In the genomic region with DNA sequence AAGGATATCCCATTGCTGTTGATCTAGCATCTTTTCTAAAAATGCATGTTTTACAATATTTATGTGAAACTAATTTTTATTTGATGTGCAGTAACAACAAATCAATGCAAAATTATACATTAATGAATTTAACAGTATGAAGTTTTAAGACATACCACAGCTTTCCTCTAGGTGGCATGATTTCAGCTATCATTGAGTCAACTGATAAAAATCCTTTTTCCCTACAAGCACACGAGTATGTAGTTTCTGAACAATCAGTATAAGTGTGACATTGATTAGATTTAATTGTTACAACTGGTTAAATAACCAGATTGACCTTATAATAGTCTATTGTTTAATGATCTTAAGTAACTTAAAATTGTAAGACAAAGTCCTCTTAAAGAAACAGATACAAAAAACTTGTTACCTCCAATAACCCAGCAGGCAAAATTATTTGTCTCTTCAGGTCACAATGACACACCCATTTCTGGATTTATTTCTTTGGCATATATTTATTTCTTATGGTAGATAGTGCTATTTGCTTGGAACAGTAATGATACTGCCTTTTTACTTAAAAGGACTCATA, we compare ENCODE assay signal across 8 cellular contexts. TPM values are rescaled to one million over a fixed set of nuclear protein-coding genes. Genes with fewer than 3 reads are reported as not detected.
DNase-seq lines count a peak whose midpoint lies in the region; ATAC-seq, FAIRE-seq and TF ChIP-seq lines count a peak whose summit lies in the region.

No MANE protein-coding gene starts in this region.

- H2AFZ ChIP-seq in GM12878 (ENCODE audit: control insufficient read depth, low read depth, low read length) = no peak overlapping the region

- H3K4me3 ChIP-seq in GM06990 (replicated peaks; ENCODE audit: low read depth, low read length) (no peak overlapping the region), NB4 (ENCODE audit: low read depth, low read length) (no peak overlapping the region), GM12878 (no peak overlapping the region)

- H3K9ac ChIP-seq in GM12878 (ENCODE audit: control insufficient read depth, insufficient read depth, low read length) = no peak overlapping the region

- TF ChIP-seq CTCF in GM06990 (IDR thresholded peaks at IDR 0.05; ENCODE audit: insufficient read depth, low read length, poor library complexity, severe bottlenecking) (peak; percentile 56), NB4 (IDR thresholded peaks at IDR 0.05; ENCODE audit: low read depth, low read length) (peak; percentile 50), GM12878 (IDR thresholded peaks at IDR 0.05 in 2 of 3, conservative IDR thresholded peaks at IDR 0.05 in 1 of 3; ENCODE audit: control insufficient read depth in 2 of 3, extremely low read depth in 1 of 3, insufficient read depth in 1 of 3, low read depth in 3 of 3, low read length in 3 of 3) (peak; percentile 58 to 65 (median 58))

- no peaks in the 10 kb centered on the region for H3K9me3 ChIP-seq in GM12878 (replicated peaks; ENCODE audit: control insufficient read depth, insufficient read depth, low read length)

- CTCF ChIA-PET in GM12878 (lab: Yijun Ruan, JAX) = interaction anchor here (0.9 to 2.8 kb wide), 17 partner anchors 9 to 1473 kb away, joined by 3 to 12 read pairs (median 5); no protein-coding TSS in a partner anchor

- RAD21 ChIA-PET in GM12878 (lab: Charles Lee; ENCODE audit: unreplicated experiment) = interaction anchor here (0.9 to 1.9 kb wide), 4 partner anchors 10 to 1474 kb away, joined by 3 to 9 read pairs (median 4); no protein-coding TSS in a partner anchor

- H3K4me2 ChIP-seq in GM12878 (ENCODE audit: control insufficient read depth, insufficient read depth) = no peak overlapping the region

- in situ Hi-C loops in GM12878 (cut with MboI) = no loop called here

- no TSS peak for BruUV-seq in GM12878 (replicated peaks; lab: Mats Ljungman, UMichigan)

- TF ChIP-seq POLR2A in NB4 (IDR thresholded peaks at IDR 0.05; ENCODE audit: extremely low read depth, insufficient read length) (no peak), GM12878 (IDR thresholded peaks at IDR 0.05; ENCODE audit: low read depth, low read length) (no peak)

- DNase-seq in GM06990 (ENCODE audit: extremely low read depth, insufficient read length) (no peak), NB4 (ENCODE audit: low read depth) (peak; percentile 40), GM12878 (ENCODE audit: low read depth, low spot score) (no peak), myocyte (ENCODE audit: low read depth) (peak; percentile 53), ecto neural progenitor cell (ENCODE audit: low spot score) (no peak), posterior cingulate gyrus (no peak), DMS79 treated with DMSO at 0.1 percent for 48 hours (lab: John Stamatoyannopoulos, UW) (no peak)

- H4K20me1 ChIP-seq in GM12878 (ENCODE audit: control insufficient read depth, insufficient read depth) = no peaks in the 10 kb centered on the region

- WGBS in GM12878 (ENCODE audit: insufficient coverage, insufficient replicate concordance, low lambda C conversion rate, missing lambda C conversion rate) = 4% methylated on average over 1 of the region's 1 CpG

- no peak overlapping the region for H3K27ac ChIP-seq in GM12878 (ENCODE audit: control insufficient read depth, insufficient read depth)

- peak; percentile 74 for ATAC-seq in GM21723 (IDR thresholded peaks at IDR 0.05; ENCODE audit: unreplicated experiment)
- peak; percentile 69 for ATAC-seq in GM12878

- POLR2A ChIA-PET in GM12878 (lab: Charles Lee) = no interaction called here

- no peak for TF ChIP-seq EP300 in GM12878 (IDR thresholded peaks at IDR 0.05; ENCODE audit: borderline replicate concordance in 1 of 2, control insufficient read depth in 1 of 2, low read depth in 2 of 2, low read length in 2 of 2)

- no peaks in the 10 kb centered on the region for H3K27me3 ChIP-seq in GM06990 (replicated peaks; ENCODE audit: control insufficient read depth, insufficient read depth, low read length)
- no peaks in the 10 kb centered on the region for H3K27me3 ChIP-seq in GM12878 (replicated peaks in 1 of 2; ENCODE audit: control insufficient read depth in 2 of 2, insufficient read depth in 2 of 2, low read length in 1 of 2)

- FAIRE-seq in GM12878 (lab: Jason Lieb, UNC) = peak; percentile 84

- no peaks in the 10 kb centered on the region for H3K79me2 ChIP-seq in GM12878 (ENCODE audit: control insufficient read depth, insufficient read depth, low read length)

- SMC1A ChIA-PET in GM12878 (lab: Charles Lee; ENCODE audit: uncharacterized antibody, unreplicated experiment) = interaction anchor here (0.6 to 1.3 kb wide), 4 partner anchors 32 to 1047 kb away, joined by 3 read pairs; no protein-coding TSS in a partner anchor

- H3K36me3 ChIP-seq in GM06990 (ENCODE audit: control insufficient read depth, insufficient read depth, low read length) (no peaks in the 10 kb centered on the region), GM12878 (ENCODE audit: control insufficient read depth in 2 of 2, insufficient read depth in 2 of 2, low read length in 1 of 2) (no peaks in the 10 kb centered on the region)

- TF ChIP-seq RAD21 in GM12878 (IDR thresholded peaks at IDR 0.05; ENCODE audit: insufficient read depth, low read depth, low read length) = peak; percentile 58

- no peaks in the 10 kb centered on the region for H3K4me1 ChIP-seq in GM12878 (ENCODE audit: control insufficient read depth, insufficient read depth, low read length)

- intact Hi-C loops in GM12878 (cut with micrococcal nuclease; ENCODE audit: unreplicated experiment) = loop anchor here (1.0 to 10.0 kb wide), 4 partner anchors 181 to 1473 kb away; no protein-coding TSS in a partner anchor
- intact Hi-C loops in posterior cingulate gyrus (cut with DNase I) = loop anchor here (2.0 to 10.0 kb wide), 3 partner anchors 178 to 1473 kb away; no protein-coding TSS in a partner anchor

TF ChIP-seq in GM12878, 131 proteins besides CTCF, POLR2A, EP300 and RAD21:
- peak; percentile 64 for TF ChIP-seq SMC3 (IDR thresholded peaks at IDR 0.05; ENCODE audit: borderline replicate concordance, low read length)
- TF ChIP-seq, protein P1, sequence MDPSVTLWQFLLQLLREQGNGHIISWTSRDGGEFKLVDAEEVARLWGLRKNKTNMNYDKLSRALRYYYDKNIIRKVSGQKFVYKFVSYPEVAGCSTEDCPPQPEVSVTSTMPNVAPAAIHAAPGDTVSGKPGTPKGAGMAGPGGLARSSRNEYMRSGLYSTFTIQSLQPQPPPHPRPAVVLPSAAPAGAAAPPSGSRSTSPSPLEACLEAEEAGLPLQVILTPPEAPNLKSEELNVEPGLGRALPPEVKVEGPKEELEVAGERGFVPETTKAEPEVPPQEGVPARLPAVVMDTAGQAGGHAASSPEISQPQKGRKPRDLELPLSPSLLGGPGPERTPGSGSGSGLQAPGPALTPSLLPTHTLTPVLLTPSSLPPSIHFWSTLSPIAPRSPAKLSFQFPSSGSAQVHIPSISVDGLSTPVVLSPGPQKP (IDR thresholded peaks at IDR 0.05; ENCODE audit: low read depth, low read length) = no peak

RNA-seq across cellular contexts. Expression of a gene that starts 5.8 kb away (rescaled TPM):
- not detected in 2 replicates for total RNA-seq in GM12878 (2013; cell fraction: nucleolus; rRNA removed)
- total RNA-seq in GM12878 (2014; rRNA removed) (0.16 TPM in 1 of 2 replicates, not detected in the other), GM12878 (2014; rRNA removed; fragmentation: Illumina TruSeq; extraction: Trizol) (0.04 and 0.18 TPM in 2 replicates), GM12878 (2021) (0.35 TPM in 1 of 2 replicates, not detected in the other), myocyte (18.4 and 20.8 TPM in 2 replicates)
- polyA plus RNA-seq in GM12878 (2011; ENCODE audit: low read depth) = not detected
- polyA plus RNA-seq in GM12878 (2011; rRNA removed) (0.03 TPM in 2 replicates), GM12878 (2014; fragmentation: Illumina TruSeq; extraction: Trizol) (0.03 TPM in 1 of 2 replicates, not detected in the other), GM12878 (2014; fragmentation: Nextera tagmentation; extraction: Ambion mirVana) (not detected), GM12878 (2014; rRNA removed) (not detected in 2 replicates), GM12878 (2016; fragmentation: Nextera tagmentation; extraction: Ambion mirVana) (under 1 TPM in 1 of 2 experiments, not detected in 1; 0.11 TPM)
- not detected in 2 replicates for polyA plus RNA-seq in GM12878 (2011; cell fraction: cytosol; rRNA removed)
- polyA plus RNA-seq in GM12878 (2011; cell fraction: nucleus; rRNA removed) = 0.03 and 0.04 TPM in 2 replicates
- polyA plus RNA-seq in GM12878 (2012) = not detected in 2 replicates
- polyA minus RNA-seq in GM12878 (2011; rRNA and poly(A)+ RNA removed) = not detected in 2 replicates
- not detected in 2 replicates for polyA minus RNA-seq in GM12878 (2011; cell fraction: cytosol; rRNA and poly(A)+ RNA removed)
- polyA minus RNA-seq in GM12878 (2011; cell fraction: nucleus; rRNA and poly(A)+ RNA removed) = under 0.01 and 0.29 TPM in 2 replicates
- polyA plus RNA-seq in myocyte (2012) = 51.5 TPM

RNA-seq across cellular contexts. Expression of a gene that starts 54.3 kb away (rescaled TPM):
- total RNA-seq in GM12878 (2013; cell fraction: nucleolus; rRNA removed) = 21.2 and 32.4 TPM in 2 replicates
- total RNA-seq in GM12878 (2014; rRNA removed) (6.4 and 8.6 TPM in 2 replicates), GM12878 (2014; rRNA removed; fragmentation: Illumina TruSeq; extraction: Trizol) (17.1 and 18.4 TPM in 2 replicates), GM12878 (2021) (21.0 and 21.2 TPM in 2 replicates), myocyte (15.1 TPM in 2 replicates)
- polyA plus RNA-seq in GM12878 (2011; ENCODE audit: low read depth) = 2.2 TPM
- polyA plus RNA-seq in GM12878 (2011; rRNA removed) (9.8 and 11.3 TPM in 2 replicates), GM12878 (2014; fragmentation: Illumina TruSeq; extraction: Trizol) (13.0 and 20.2 TPM in 2 replicates), GM12878 (2014; fragmentation: Nextera tagmentation; extraction: Ambion mirVana) (10 to 100 TPM; 29.4 to 34.3 TPM), GM12878 (2014; rRNA removed) (4.3 and 5.6 TPM in 2 replicates), GM12878 (2016; fragmentation: Nextera tagmentation; extraction: Ambion mirVana) (10 to 100 TPM; 37.6 to 37.8 TPM)
- polyA plus RNA-seq in GM12878 (2011; cell fraction: cytosol; rRNA removed) = 0.88 and 1.1 TPM in 2 replicates
- 1.9 and 2.0 TPM in 2 replicates for polyA plus RNA-seq in GM12878 (2011; cell fraction: nucleus; rRNA removed)
- polyA plus RNA-seq in GM12878 (2012) = 6.5 and 7.4 TPM in 2 replicates
- 2.0 TPM in 2 replicates for polyA minus RNA-seq in GM12878 (2011; rRNA and poly(A)+ RNA removed)
- polyA minus RNA-seq in GM12878 (2011; cell fraction: cytosol; rRNA and poly(A)+ RNA removed) = 1.2 and 2.2 TPM in 2 replicates
- 3.5 and 5.0 TPM in 2 replicates for polyA minus RNA-seq in GM12878 (2011; cell fraction: nucleus; rRNA and poly(A)+ RNA removed)
- polyA plus RNA-seq in myocyte (2012) = 8.4 TPM

Comparison
In these comparisons a context has a peak if more than half of its experiments do, and no peak if none do; other contexts are left out.
1. DNase-seq: peak in NB4 (single experiment) and myocyte (single experiment); none in GM06990 (single experiment), GM12878 (single experiment), ecto neural progenitor cell (single experiment), posterior cingulate gyrus (0 of 10) and DMS79 treated with DMSO at 0.1 percent for 48 hours (single experiment).
2. RNA of a gene that starts 5.8 kb away (total RNA-seq): 18.4 to 20.8 TPM in myocyte; 0.04 to 0.35 TPM in GM12878; every median in the first group is over 10 times any median in the second.
3. Peak in every context shown above with its lines, with median percentiles within 50 percentile points of each other: CTCF ChIP-seq.